ENCODE assay signal across 24 cellular contexts in the genomic region with DNA sequence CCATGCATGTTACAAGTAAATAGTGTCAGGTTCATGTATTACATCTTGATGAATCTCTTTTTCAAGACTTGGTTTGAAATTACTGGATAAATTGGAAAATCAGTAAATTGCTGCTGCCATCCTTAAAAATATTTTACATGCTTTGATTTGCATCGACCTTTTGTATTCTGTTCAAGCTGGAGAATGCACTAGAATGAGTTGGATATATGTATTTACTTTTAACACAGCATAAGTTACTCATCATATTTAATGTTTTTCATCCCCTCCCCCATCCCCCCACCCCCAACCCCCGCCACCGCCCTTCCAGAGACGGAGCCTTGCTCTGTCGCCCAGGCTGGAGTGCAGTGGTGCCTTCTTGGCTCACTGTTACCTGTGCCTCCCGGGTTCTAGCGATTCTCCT. TPM values are rescaled to one million over a fixed set of nuclear protein-coding genes. Genes with fewer than 3 reads are reported as not detected.
DNase-seq lines count a peak whose midpoint lies in the region; ATAC-seq, FAIRE-seq and TF ChIP-seq lines count a peak whose summit lies in the region.
"Had no signal": no experiment of that assay in that cellular context is flagged by ENCODE, and none has a peak within 500 bp of the region (broad histone marks: within the 10 kb centered on the region; RNA-seq: fewer than 3 reads in every experiment).

No MANE protein-coding gene starts in this region.

- peaks cover 22% of the 10 kb centered on the region; the same call in 1 of the 2 replicates for H3F3A ChIP-seq in PC-9 (ENCODE audit: insufficient read depth, low read depth)

- TF ChIP-seq RAD21 in HepG2 (CRISPR knock-in tag; IDR thresholded peaks at IDR 0.05) = no peak

- POLR2A ChIA-PET in HepG2 (lab: Yijun Ruan, JAX) (no interaction called here), PC-9 (lab: Charles Lee; ENCODE audit: unreplicated experiment) (no interaction called here), WTC11 (lab: Charles Lee) (no interaction called here), GM10248 (lab: Yijun Ruan, JAX) (no interaction called here)

- no TSS peak for BruUV-seq in HepG2 (replicated peaks; lab: Mats Ljungman, UMichigan)
- no TSS peak for BruUV-seq in PC-9 (replicated peaks; lab: Mats Ljungman, UMichigan)

- H3K4me2 ChIP-seq in HepG2 (ENCODE audit: low read depth, low read length) (no peak overlapping the region), PC-9 (no peak overlapping the region)

- 98% methylated on average over 7 of the region's 7 CpGs for WGBS in HepG2 (ENCODE audit: low lambda C conversion rate)
- 82% methylated on average over 6 of the region's 7 CpGs for WGBS in right lobe of liver (ENCODE audit: insufficient coverage, low coverage, low lambda C conversion rate, missing lambda C conversion rate)

- DNase-seq in HepG2 (ENCODE audit: low spot score) = no peak
- no peak for DNase-seq in right lobe of liver
- no peak for DNase-seq in PC-9
- DNase-seq in WTC11 (ENCODE audit: low spot score) = no peak
- no peak for DNase-seq in type B pancreatic cell (ENCODE audit: extremely low spot score, unreplicated experiment)
- no peak for DNase-seq in NCI-H2227 treated with DMSO at 0.1 percent for 48 hours (lab: John Stamatoyannopoulos, UW)
- DNase-seq in lower lobe of right lung = no peak
- no peak for DNase-seq in GM10248 (ENCODE audit: extremely low spot score)
- DNase-seq: ACHN; AML-193; BE2C; C1 segment of cervical spinal cord; Calu3; CD4-positive, alpha-beta memory T cell; COR-L47; DMS53; DMS79 treated with DMSO at 0.1 percent for 48 hours; GF-D8; GM23248; H9 had no signal

- TF ChIP-seq CTCF in HepG2 (CRISPR knock-in tag; IDR thresholded peaks at IDR 0.05) (no peak), right lobe of liver (IDR thresholded peaks at IDR 0.05) (no peak), PC-9 (conservative IDR thresholded peaks at IDR 0.05) (no peak), WTC11 (IDR thresholded peaks at IDR 0.05) (no peak), type B pancreatic cell (conservative IDR thresholded peaks at IDR 0.05) (no peak), lower lobe of right lung (IDR thresholded peaks at IDR 0.05) (no peak), GM10248 (IDR thresholded peaks at IDR 0.05; ENCODE audit: control extremely low read depth, extremely low read depth, low read depth, missing control alignments) (no peak)

- no peak overlapping the region for H3K9ac ChIP-seq in HepG2 (ENCODE audit: insufficient read depth, low read depth, low read length)
- H3K9ac ChIP-seq: GM23248 had no signal

- H3K9me3 Mint-ChIP-seq in WTC11 = no peaks in the 10 kb centered on the region
- no peaks in the 10 kb centered on the region for H3K9me3 Mint-ChIP-seq in type B pancreatic cell
- H3K9me3 Mint-ChIP-seq: H9 had no signal

- no peak for FAIRE-seq in HepG2 (lab: Jason Lieb, UNC)
- FAIRE-seq: A204.1, GM12892 had no signal

- H3K9me2 ChIP-seq in PC-9 (ENCODE audit: insufficient read depth) = no peaks in the 10 kb centered on the region

- no peaks in the 10 kb centered on the region for H3K27me3 Mint-ChIP-seq in WTC11 (ENCODE audit: low read depth)
- H3K27me3 Mint-ChIP-seq in type B pancreatic cell = no peaks in the 10 kb centered on the region
- H3K27me3 Mint-ChIP-seq: CD4-positive, alpha-beta memory T cell had no signal

- H2AFZ ChIP-seq in HepG2 (ENCODE audit: low read length) (no peak overlapping the region), PC-9 (no peak overlapping the region)
- H2AFZ ChIP-seq: GM23248 had no signal

- H4K20me1 ChIP-seq in HepG2 (ENCODE audit: insufficient read depth, low read length) (peaks cover 24% of the 10 kb centered on the region), PC-9 (ENCODE audit: insufficient read depth) (peaks cover 79% of the 10 kb centered on the region)

- ATAC-seq in HepG2 = no peak
- ATAC-seq in right lobe of liver = no peak
- peak; percentile 11; the same call in 1 of the 2 replicates for ATAC-seq in WTC11
- ATAC-seq in lower lobe of right lung = no peak
- ATAC-seq: HCT116 had no signal

- H3K4me1 ChIP-seq in HepG2 (ENCODE audit: insufficient read depth, low read length) = peaks cover 5% of the 10 kb centered on the region; the same call in 1 of the 2 replicates
- H3K4me1 ChIP-seq in right lobe of liver = peaks cover 0 to 4% (median 0%) of the 10 kb centered on the region in 4 donors
- H3K4me1 ChIP-seq in PC-9 (replicated peaks; ENCODE audit: insufficient read depth) = 0 out of 2 replicates have a peak, but pooled peaks cover 12% of the 10 kb centered on the region
- peaks cover 56% of the 10 kb centered on the region for H3K4me1 ChIP-seq in lower lobe of right lung
- H3K4me1 ChIP-seq: BE2C had no signal

- H3K4me3 ChIP-seq in HepG2 (replicated peaks in 1 of 3; ENCODE audit: insufficient read depth in 1 of 3, low read depth in 2 of 3, low read length in 3 of 3) (no peak overlapping the region), right lobe of liver (no peak overlapping the region), PC-9 (no peak overlapping the region), lower lobe of right lung (no peak overlapping the region)
- H3K4me3 ChIP-seq: GM23248 had no signal

- H3K27ac Mint-ChIP-seq in WTC11 (no peak overlapping the region), type B pancreatic cell (no peak overlapping the region)

- in situ Hi-C loops in HepG2 (cut with HindIII; ENCODE audit: extremely low pct_ligation_motif_present, low pct_unique_long_range_greater_than_20kb) = no loop called here

- CTCF ChIA-PET in HepG2 (lab: Yijun Ruan, JAX; ENCODE audit: low intra/inter-chr PET ratio, low total read pairs) (no interaction called here), PC-9 (lab: Charles Lee) (no interaction called here), WTC11 (lab: Charles Lee) (no interaction called here), GM10248 (lab: Yijun Ruan, JAX) (interaction anchor here (2.4 kb wide), 1 partner anchor 12 kb away, joined by 6 read pairs; no protein-coding TSS in a partner anchor)

- H3K27ac ChIP-seq in HepG2 (ENCODE audit: extremely low read length, insufficient read depth, low read length) (no peak overlapping the region), right lobe of liver (no peak overlapping the region), PC-9 (0 out of 2 replicates have a peak overlapping the region, but pooled peaks have one; percentile 33), lower lobe of right lung (no peak overlapping the region)
- H3K27ac ChIP-seq: 22Rv1, GM23248 had no signal

- TF ChIP-seq POLR2A in HepG2 (IDR thresholded peaks at IDR 0.05; ENCODE audit: insufficient read depth in 1 of 2, low read depth in 2 of 2, low read length in 2 of 2) = no peak
- no peak for TF ChIP-seq POLR2A in right lobe of liver (IDR thresholded peaks at IDR 0.05)

- H3K4me1 Mint-ChIP-seq in WTC11 (peaks cover 83% of the 10 kb centered on the region), type B pancreatic cell (ENCODE audit: unreplicated experiment) (peaks cover 44% of the 10 kb centered on the region)

- intact Hi-C loops in HepG2 (cut with micrococcal nuclease; ENCODE audit: unreplicated experiment) = no loop called here
- intact Hi-C loops in right lobe of liver (cut with DNase I) = no loop called here
- intact Hi-C loops in PC-9 (cut with micrococcal nuclease; ENCODE audit: unreplicated experiment) = no loop called here
- intact Hi-C loops in lower lobe of right lung (cut with DNase I) = no loop called here

- no peaks in the 10 kb centered on the region for H3K27me3 ChIP-seq in HepG2 (ENCODE audit: control insufficient read depth in 1 of 2, insufficient read depth in 2 of 2, low read length in 2 of 2)
- H3K27me3 ChIP-seq in right lobe of liver = no peaks in the 10 kb centered on the region
- H3K27me3 ChIP-seq in PC-9 (ENCODE audit: insufficient read depth, low read depth) = no peaks in the 10 kb centered on the region
- H3K27me3 ChIP-seq in lower lobe of right lung (ENCODE audit: low read depth) = no peaks in the 10 kb centered on the region
- H3K27me3 ChIP-seq: BE2C had no signal

- H3K4me3 Mint-ChIP-seq in WTC11 (no peak overlapping the region), type B pancreatic cell (no peak overlapping the region)
- H3K4me3 Mint-ChIP-seq: CD4-positive, alpha-beta memory T cell; H9 had no signal

- H3K9me3 ChIP-seq in HepG2 (ENCODE audit: low read length) (no peaks in the 10 kb centered on the region), right lobe of liver (no peaks in the 10 kb centered on the region), PC-9 (ENCODE audit: insufficient read depth, low read depth) (no peaks in the 10 kb centered on the region), lower lobe of right lung (no peaks in the 10 kb centered on the region)
- H3K9me3 ChIP-seq: BE2C had no signal

- peaks cover 0 to 6% of the 10 kb centered on the region in 2 experiments; a peak in 1 of 5 replicates for H3K36me3 ChIP-seq in HepG2 (replicated peaks in 1 of 2; ENCODE audit: control insufficient read depth in 1 of 2, insufficient read depth in 2 of 2, low read length in 2 of 2)
- no peaks in the 10 kb centered on the region for H3K36me3 ChIP-seq in right lobe of liver
- peaks cover 15% of the 10 kb centered on the region for H3K36me3 ChIP-seq in PC-9 (ENCODE audit: low read depth)
- no peaks in the 10 kb centered on the region for H3K36me3 ChIP-seq in lower lobe of right lung
- H3K36me3 ChIP-seq: BE2C had no signal

- TF ChIP-seq EP300 in HepG2 (IDR thresholded peaks at IDR 0.05; ENCODE audit: low read depth in 2 of 2, low read length in 2 of 2) = no peak
- TF ChIP-seq EP300 in HepG2 (CRISPR knock-in tag; IDR thresholded peaks at IDR 0.05; ENCODE audit: borderline replicate concordance) = no peak

- peaks cover 66% of the 10 kb centered on the region for H3K79me2 ChIP-seq in HepG2 (ENCODE audit: insufficient read depth, low read length)
- H3K79me2 ChIP-seq in PC-9 (ENCODE audit: low read depth) = peaks cover 98% of the 10 kb centered on the region

- H3K36me3 Mint-ChIP-seq in WTC11 (peaks cover 4% of the 10 kb centered on the region; the same call in 1 of the 2 replicates), type B pancreatic cell (peaks cover 24% of the 10 kb centered on the region)

RNA-seq across cellular contexts. Expression of a gene that starts 16.8 kb away (rescaled TPM):
- 61.8 and 82.6 TPM in 2 replicates for total RNA-seq in HepG2 (2016; rRNA removed; fragmentation: Illumina TruSeq; extraction: Trizol)
- 27.8 and 29.8 TPM in 2 replicates for total RNA-seq in HepG2 (2016; cell fraction: cytosol; rRNA removed; fragmentation: Illumina TruSeq; extraction: Trizol; ENCODE audit: low read depth)
- total RNA-seq in HepG2 (2016; cell fraction: insoluble cytoplasmic fraction; rRNA removed; fragmentation: Illumina TruSeq; extraction: Trizol) = 56.6 and 91.5 TPM in 2 replicates
- total RNA-seq in HepG2 (2016; cell fraction: membrane; rRNA removed; fragmentation: Illumina TruSeq; extraction: Trizol) = 51.7 and 51.8 TPM in 2 replicates
- total RNA-seq in HepG2 (2016; cell fraction: nucleus; rRNA removed; fragmentation: Illumina TruSeq; extraction: Trizol) = 40.2 and 43.9 TPM in 2 replicates
- polyA plus RNA-seq in HepG2 (2011; rRNA removed) = 55.4 and 56.2 TPM in 2 replicates
- 25.3 and 41.0 TPM in 2 replicates for polyA plus RNA-seq in HepG2 (2011; cell fraction: cytosol; rRNA removed)
- polyA plus RNA-seq in HepG2 (2011; cell fraction: nucleus; rRNA removed) = 24.4 and 30.9 TPM in 2 replicates
- 65.9 and 73.0 TPM in 2 replicates for polyA plus RNA-seq in HepG2 (2012)
- 40.2 and 48.2 TPM in 2 replicates for polyA plus RNA-seq in HepG2 (2016; cell fraction: cytosol; fragmentation: Illumina TruSeq; extraction: Trizol; ENCODE audit: low read depth)
- polyA plus RNA-seq in HepG2 (2016; cell fraction: insoluble cytoplasmic fraction; fragmentation: Illumina TruSeq; extraction: Trizol; ENCODE audit: low read depth) = 112 and 129 TPM in 2 replicates
- 57.7 and 60.5 TPM in 2 replicates for polyA plus RNA-seq in HepG2 (2016; cell fraction: membrane; fragmentation: Illumina TruSeq; extraction: Trizol; ENCODE audit: low read depth)
- polyA plus RNA-seq in HepG2 (2016; cell fraction: nucleus; fragmentation: Illumina TruSeq; extraction: Trizol; ENCODE audit: insufficient read depth, low read depth) = 73.6 and 78.6 TPM in 2 replicates
- 26.6 and 37.3 TPM in 2 replicates for polyA minus RNA-seq in HepG2 (2011; rRNA and poly(A)+ RNA removed; ENCODE audit: low replicate concordance)
- 24.6 and 36.0 TPM in 2 replicates for polyA minus RNA-seq in HepG2 (2011; cell fraction: cytosol; rRNA and poly(A)+ RNA removed)
- 47.8 and 70.1 TPM in 2 replicates for polyA minus RNA-seq in HepG2 (2011; cell fraction: nucleus; rRNA and poly(A)+ RNA removed)
- 10 to 100 TPM; 20.8 to 40.4 (median 29.7) TPM for total RNA-seq in right lobe of liver
- 65.6 and 102 TPM in 2 replicates for total RNA-seq in PC-9 (2021)
- 115 to 124 TPM (median 121 TPM) in 3 replicates for total RNA-seq in WTC11 (2021)
- total RNA-seq in type B pancreatic cell (ENCODE audit: low replicate concordance) = 93.2 and 110 TPM in 2 replicates
- 87.8 TPM for total RNA-seq in lower lobe of right lung
